In the genomic region with DNA sequence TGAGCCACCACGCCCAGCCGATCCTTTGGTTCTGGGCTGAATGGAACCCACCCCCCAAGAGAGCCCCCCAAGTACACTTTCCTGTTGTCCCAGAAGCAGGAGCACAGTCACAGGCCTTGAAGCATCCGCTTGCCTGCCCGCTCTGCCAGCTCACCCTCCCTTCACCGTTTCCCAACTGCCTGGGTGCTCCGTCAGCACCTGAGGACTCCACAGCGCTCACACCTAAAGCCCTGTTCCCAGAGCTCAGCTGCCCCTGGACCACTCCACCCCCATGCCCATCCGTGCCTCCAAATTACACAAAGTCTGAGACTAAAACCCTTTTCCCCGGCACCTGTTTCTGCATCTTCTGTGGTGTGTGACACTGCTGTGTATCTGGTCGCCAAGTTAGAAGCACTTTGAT, we compare ENCODE assay signal across 11 cellular contexts. TPM values are rescaled to one million over a fixed set of nuclear protein-coding genes. Genes with fewer than 3 reads are reported as not detected.
DNase-seq lines count a peak whose midpoint lies in the region; ATAC-seq and TF ChIP-seq lines count a peak whose summit lies in the region.
"Had no signal": no experiment of that assay in that cellular context is flagged by ENCODE, and none has a peak within 500 bp of the region (broad histone marks: within the 10 kb centered on the region; RNA-seq: fewer than 3 reads in every experiment).

No MANE protein-coding gene starts in this region.

- H3K4me1 Mint-ChIP-seq in chondrocyte (ENCODE audit: low read depth) (no peaks in the 10 kb centered on the region), neural crest cell (no peaks in the 10 kb centered on the region)

- intact Hi-C loops in cardiac septum (cut with DNase I), result no loop called here
- intact Hi-C loops in Right ventricle myocardium inferior (cut with DNase I), result no loop called here
- intact Hi-C loops in mucosa of descending colon (cut with DNase I, micrococcal nuclease), result no loop called here

- H3K27ac Mint-ChIP-seq in chondrocyte (ENCODE audit: unreplicated experiment) (no peak overlapping the region), neural crest cell (ENCODE audit: unreplicated experiment) (peak overlapping the region; percentile 79)
- H3K27ac Mint-ChIP-seq: CD4-positive, alpha-beta T cell had no signal

- H3K36me3 ChIP-seq in mucosa of descending colon (ENCODE audit: low read depth), result no peaks in the 10 kb centered on the region

- H3K27me3 Mint-ChIP-seq in chondrocyte (ENCODE audit: low read depth) (no peaks in the 10 kb centered on the region), neural crest cell (ENCODE audit: low read depth) (no peaks in the 10 kb centered on the region)
- H3K27me3 Mint-ChIP-seq: CD4-positive, alpha-beta T cell had no signal

- DNase-seq in cardiac septum (ENCODE audit: low spot score) (peak; percentile 58), Right ventricle myocardium inferior (ENCODE audit: missing footprints) (no peak), chondrocyte (ENCODE audit: low spot score) (peak; percentile 47), neural crest cell (ENCODE audit: low read depth, low spot score) (no peak), NCI-H748 (lab: John Stamatoyannopoulos, UW; ENCODE audit: unreplicated experiment) (no peak), NCI-H526 treated with DMSO at 0.1 percent for 48 hours (lab: John Stamatoyannopoulos, UW) (no peak), mucosa of descending colon (no peak)
- DNase-seq: AML-193; CD4-positive, alpha-beta T cell; NCI-H2227 treated with DMSO at 0.1 percent for 48 hours; NCI-H524 treated with DMSO at 0.1 percent for 48 hours had no signal

- H3K9me3 Mint-ChIP-seq in chondrocyte (ENCODE audit: low read depth), result no peaks in the 10 kb centered on the region
- no peaks in the 10 kb centered on the region for H3K9me3 Mint-ChIP-seq in neural crest cell
- H3K9me3 Mint-ChIP-seq: CD4-positive, alpha-beta T cell had no signal

- H3K4me3 ChIP-seq in mucosa of descending colon, result no peak overlapping the region

- H3K4me3 Mint-ChIP-seq in chondrocyte (ENCODE audit: unreplicated experiment) (no peak overlapping the region), neural crest cell (no peak overlapping the region)
- H3K4me3 Mint-ChIP-seq: CD4-positive, alpha-beta T cell had no signal

- H3K4me1 ChIP-seq in mucosa of descending colon (ENCODE audit: low read depth), result no peaks in the 10 kb centered on the region

- TF ChIP-seq CTCF in chondrocyte (IDR thresholded peaks at IDR 0.05) (no peak), neural crest cell (conservative IDR thresholded peaks at IDR 0.05) (no peak), mucosa of descending colon (IDR thresholded peaks at IDR 0.05) (no peak)

- peaks cover 12% of the 10 kb centered on the region for H3K36me3 Mint-ChIP-seq in chondrocyte (ENCODE audit: low read depth)
- peaks cover under 1% of the 10 kb centered on the region for H3K36me3 Mint-ChIP-seq in neural crest cell (ENCODE audit: low read depth)

- no peak for ATAC-seq in Right ventricle myocardium inferior
- no peak for ATAC-seq in mucosa of descending colon

- no peaks in the 10 kb centered on the region for H3K9me3 ChIP-seq in mucosa of descending colon

RNA-seq across cellular contexts. Expression of a gene that starts 44.3 kb away (rescaled TPM):
- total RNA-seq in cardiac septum, result 12.5 TPM
- total RNA-seq in Right ventricle myocardium inferior, result 11.3 TPM
- total RNA-seq in chondrocyte, result 15.0 to 20.1 TPM (median 18.4 TPM) in 3 replicates
- 25.8 and 29.4 TPM in 2 replicates for total RNA-seq in neural crest cell
- 10 to 100 TPM; 20.9 to 36.0 (median 21.3) TPM for total RNA-seq in mucosa of descending colon

Comparison
In these comparisons a context has a peak if more than half of its experiments do, and no peak if none do; other contexts are left out.
1. DNase-seq: peak in cardiac septum (single experiment) and chondrocyte (single experiment); none in Right ventricle myocardium inferior (single experiment), neural crest cell (single experiment), NCI-H748 (single experiment), NCI-H526 treated with DMSO at 0.1 percent for 48 hours (single experiment) and mucosa of descending colon (0 of 3).